ENCODE assay signal across 8 cellular contexts in the genomic region with DNA sequence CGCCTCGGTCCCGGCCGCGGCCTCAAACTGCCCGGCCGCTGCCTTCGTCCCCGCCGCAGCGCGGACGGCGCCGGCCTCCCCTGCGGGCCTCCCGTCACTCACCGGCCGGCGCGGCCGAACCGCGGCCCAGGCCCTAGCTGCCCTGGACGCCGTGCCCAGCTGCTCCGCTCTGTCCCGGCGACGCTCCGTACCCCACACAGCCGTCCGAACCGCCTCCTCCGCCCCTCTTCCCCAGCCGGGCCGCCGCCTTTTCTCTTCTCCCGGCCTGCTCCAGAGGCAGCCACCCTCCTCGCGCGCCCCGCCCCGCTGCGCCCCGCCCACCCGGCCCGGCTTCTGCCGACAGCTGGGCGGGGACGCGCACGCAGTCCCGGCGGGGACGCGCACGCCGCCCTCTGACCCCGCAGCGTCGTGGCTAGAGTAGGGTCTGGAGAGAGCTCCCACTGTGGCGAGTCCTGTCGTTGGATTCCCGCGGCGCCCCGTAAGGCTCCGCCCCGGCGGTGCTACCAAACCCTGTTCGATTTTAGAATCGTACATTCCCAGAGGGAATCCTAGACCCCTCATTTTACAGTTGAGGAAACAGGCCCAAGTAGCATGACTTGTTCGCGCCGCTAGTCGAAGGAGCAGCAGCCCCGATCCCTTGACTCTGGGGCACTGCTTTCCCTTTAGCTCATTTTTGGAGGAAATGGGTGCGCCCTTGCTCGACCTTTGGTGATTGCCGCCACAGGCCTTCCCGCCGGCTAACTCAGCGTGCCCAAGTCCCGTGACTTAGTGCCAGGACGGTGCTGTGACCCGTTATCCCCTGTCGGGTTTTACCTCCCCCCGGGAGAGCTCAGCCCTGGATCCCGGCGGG. TPM values are rescaled to one million over a fixed set of nuclear protein-coding genes. Genes with fewer than 3 reads are reported as not detected.
DNase-seq lines count a peak whose midpoint lies in the region; ATAC-seq and TF ChIP-seq lines count a peak whose summit lies in the region.

A gene with protein sequence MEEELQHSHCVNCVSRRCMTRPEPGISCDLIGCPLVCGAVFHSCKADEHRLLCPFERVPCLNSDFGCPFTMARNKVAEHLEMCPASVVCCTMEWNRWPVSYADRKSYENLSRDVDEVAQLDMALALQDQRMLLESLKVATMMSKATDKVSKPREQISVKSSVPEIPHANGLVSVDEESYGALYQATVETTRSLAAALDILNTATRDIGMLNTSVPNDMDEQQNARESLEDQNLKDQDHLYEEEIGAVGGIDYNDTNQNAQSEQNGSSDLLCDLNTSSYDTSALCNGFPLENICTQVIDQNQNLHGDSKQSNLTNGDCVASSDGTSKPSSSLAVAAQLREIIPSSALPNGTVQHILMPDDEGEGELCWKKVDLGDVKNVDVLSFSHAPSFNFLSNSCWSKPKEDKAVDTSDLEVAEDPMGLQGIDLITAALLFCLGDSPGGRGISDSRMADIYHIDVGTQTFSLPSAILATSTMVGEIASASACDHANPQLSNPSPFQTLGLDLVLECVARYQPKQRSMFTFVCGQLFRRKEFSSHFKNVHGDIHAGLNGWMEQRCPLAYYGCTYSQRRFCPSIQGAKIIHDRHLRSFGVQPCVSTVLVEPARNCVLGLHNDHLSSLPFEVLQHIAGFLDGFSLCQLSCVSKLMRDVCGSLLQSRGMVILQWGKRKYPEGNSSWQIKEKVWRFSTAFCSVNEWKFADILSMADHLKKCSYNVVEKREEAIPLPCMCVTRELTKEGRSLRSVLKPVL (minus strand): TSS at position 295 of the 850 bp plus-strand sequence. CDS start 8,390 bp downstream, outside the sequence.

- H3K27ac Mint-ChIP-seq in T-helper 1 cell treated with Interleukin-12 subunit alpha and Interleukin-12 subunit beta and Interleukin-4 antibody, amounts not matched to agents 30 μg/mL and 1 μg/mL, for 36 hours = peak within 1 kb of the TSS; percentile 91

- in situ Hi-C loops in GM13977 (cut with MboI; ENCODE audit: low pct_unique_long_range_greater_than_20kb, low sequenced_read_pairs, unreplicated experiment) = no loop called here

- DNase-seq in GM13977 (ENCODE audit: low spot score) = peak; percentile 88
- DNase-seq in NCI-H1436 (lab: John Stamatoyannopoulos, UW) = peak; percentile 74
- DNase-seq in right cardiac atrium = peak; percentile 89 to 97 (median 96)
- DNase-seq in aorta = peak; percentile 90 to 96

- H3K4me1 ChIP-seq in right cardiac atrium (ENCODE audit: control insufficient read depth, insufficient read depth, low read length) (no peaks in the 10 kb centered on the region), rectal smooth muscle tissue (ENCODE audit: control insufficient read depth, insufficient read depth, low read length) (peaks cover 22% of the 10 kb centered on the region), aorta (ENCODE audit: control insufficient read depth in 1 of 2, insufficient read depth in 2 of 2, low read length in 2 of 2) (peaks cover 2 to 8% of the 10 kb centered on the region in 2 donors)

- no peaks in the 10 kb centered on the region for H3K9me3 ChIP-seq in right cardiac atrium (ENCODE audit: control insufficient read depth, low read length)
- no peaks in the 10 kb centered on the region for H3K9me3 ChIP-seq in aorta (ENCODE audit: control insufficient read depth, low read length)

- under 1% methylated on average over 91 of the region's 91 CpGs for WGBS in right cardiac atrium
- WGBS in aorta, 2 donors = 0% methylated on average over 75 to 91 of the region's 91 CpGs

- no peaks in the 10 kb centered on the region for H3K9me3 Mint-ChIP-seq in T-helper 1 cell treated with Interleukin-12 subunit alpha and Interleukin-12 subunit beta and Interleukin-4 antibody, amounts not matched to agents 30 μg/mL and 1 μg/mL, for 36 hours

- H3K4me1 Mint-ChIP-seq in T-helper 1 cell treated with Interleukin-12 subunit alpha and Interleukin-12 subunit beta and Interleukin-4 antibody, amounts not matched to agents 30 μg/mL and 1 μg/mL, for 36 hours (ENCODE audit: low read depth) = peaks cover 31% of the 10 kb centered on the region

- H3K27me3 ChIP-seq in right cardiac atrium (ENCODE audit: control insufficient read depth, insufficient read depth) (no peaks in the 10 kb centered on the region), rectal smooth muscle tissue (ENCODE audit: control insufficient read depth, insufficient read depth, low read length) (no peaks in the 10 kb centered on the region), aorta (ENCODE audit: control insufficient read depth in 1 of 2, insufficient read depth in 2 of 2, low read length in 1 of 2) (no peaks in the 10 kb centered on the region)

- H3K4me3 ChIP-seq in right cardiac atrium (ENCODE audit: low read length) (peak within 1 kb of the TSS; percentile 73), rectal smooth muscle tissue (ENCODE audit: low read length) (peak within 1 kb of the TSS; percentile 95), aorta (ENCODE audit: low read length in 2 of 2) (peak within 1 kb of the TSS; percentile 80 to 89)

- ATAC-seq in HG02840 (IDR thresholded peaks at IDR 0.05; ENCODE audit: low FRiP score, unreplicated experiment) = peak; percentile 76
- peak; percentile 98 to 99 for ATAC-seq in right cardiac atrium
- peak; percentile 97 for ATAC-seq in aorta (ENCODE audit: low FRiP score)

- H3K36me3 ChIP-seq in rectal smooth muscle tissue (ENCODE audit: control insufficient read depth, insufficient read depth, low read length) (no peaks in the 10 kb centered on the region), aorta (ENCODE audit: control insufficient read depth in 1 of 2, insufficient read depth in 2 of 2, low read length in 1 of 2) (no peaks in the 10 kb centered on the region)

- H3K9ac ChIP-seq in rectal smooth muscle tissue (ENCODE audit: low read length) = peak within 1 kb of the TSS; percentile 94

- intact Hi-C loops in right cardiac atrium (cut with DNase I) = loop anchor here in 2 of 4 donors (5.0 to 10.0 kb wide), 2 partner anchors 70 to 77 kb away; a partner anchor contains a TSS
- intact Hi-C loops in aorta (cut with DNase I) = loop anchor here (2.0 to 10.0 kb wide), 4 partner anchors 77 to 150 kb away; a partner anchor contains a TSS

- no peaks in the 10 kb centered on the region for H3K27me3 Mint-ChIP-seq in T-helper 1 cell treated with Interleukin-12 subunit alpha and Interleukin-12 subunit beta and Interleukin-4 antibody, amounts not matched to agents 30 μg/mL and 1 μg/mL, for 36 hours (ENCODE audit: low read depth)

- H3K4me3 Mint-ChIP-seq in T-helper 1 cell treated with Interleukin-12 subunit alpha and Interleukin-12 subunit beta and Interleukin-4 antibody, amounts not matched to agents 30 μg/mL and 1 μg/mL, for 36 hours = peak within 1 kb of the TSS; percentile 91

- TF ChIP-seq CTCF in GM13977 (IDR thresholded peaks at IDR 0.05; ENCODE audit: extremely low read depth, insufficient read depth, missing control alignments) = no peak

- peak within 1 kb of the TSS; percentile 87 for H3K27ac ChIP-seq in angular gyrus (ENCODE audit: low read depth, low read length)
- peak within 1 kb of the TSS; percentile 96 for H3K27ac ChIP-seq in right cardiac atrium (ENCODE audit: low read length)
- peak within 1 kb of the TSS; percentile 99 for H3K27ac ChIP-seq in rectal smooth muscle tissue (ENCODE audit: low read depth, low read length)
- peak within 1 kb of the TSS; percentile 88 to 91 for H3K27ac ChIP-seq in aorta (ENCODE audit: low read depth in 1 of 2, low read length in 2 of 2)

- no peaks in the 10 kb centered on the region for H3K36me3 Mint-ChIP-seq in T-helper 1 cell treated with Interleukin-12 subunit alpha and Interleukin-12 subunit beta and Interleukin-4 antibody, amounts not matched to agents 30 μg/mL and 1 μg/mL, for 36 hours (ENCODE audit: low read depth)

RNA-seq across cellular contexts. Expression of the gene that starts here (rescaled TPM):
- total RNA-seq in right cardiac atrium (10 to 100 TPM; 12.7 to 14.0 (median 13.4) TPM), aorta (10 to 100 TPM; 12.0 to 17.2 TPM)
- polyA plus RNA-seq in right cardiac atrium (6.7 TPM), aorta (1 to 10 TPM; 4.4 to 7.1 TPM)

Comparison
In these comparisons a context has a peak if more than half of its experiments do, and no peak if none do; other contexts are left out.
1. Peak in every context shown above with its lines: DNase-seq, ATAC-seq, H3K4me3 ChIP-seq and H3K27ac ChIP-seq.